Comparison of ENCODE assay signal across 1 cellular context in the genomic region with DNA sequence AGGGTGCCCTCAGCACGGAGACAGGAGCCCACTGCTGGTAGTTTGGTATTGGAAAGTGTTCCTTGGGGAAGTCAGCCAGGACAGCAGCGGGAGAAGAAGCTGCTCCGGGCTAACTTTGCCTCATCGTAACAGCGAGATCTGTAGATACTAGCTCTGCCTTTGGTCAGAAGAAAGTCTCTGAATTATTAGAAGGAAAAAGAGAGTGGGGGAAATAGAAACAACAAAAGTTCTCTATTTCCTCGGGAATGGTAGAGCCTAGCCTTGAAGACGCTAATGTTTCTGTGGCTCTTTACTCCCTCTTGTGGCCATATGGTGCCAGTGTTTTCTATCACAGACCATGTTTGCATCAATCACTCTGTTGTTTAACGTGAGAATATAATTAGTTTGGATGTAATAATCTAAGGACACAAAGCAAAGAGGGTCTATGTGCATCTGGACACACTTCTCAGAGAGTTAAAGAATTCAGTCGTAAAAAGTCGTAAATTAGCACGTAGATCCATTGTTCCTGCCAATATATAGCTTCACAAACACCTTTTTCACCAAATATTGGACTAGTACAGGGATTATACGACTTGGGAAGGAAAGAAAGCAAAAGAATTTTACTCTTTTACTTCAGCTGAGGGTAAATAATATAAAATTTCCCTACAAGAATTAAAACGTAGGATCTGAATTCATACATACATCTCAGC.
TF ChIP-seq lines count a peak whose summit lies in the region.

No MANE protein-coding gene starts in this region.

TF ChIP-seq in K562, 482 proteins besides CTCF, POLR2A, EP300 and RAD21 (continued from another document and continues in another):
- TF ChIP-seq POLR2AphosphoS2 (IDR thresholded peaks at IDR 0.05; ENCODE audit: low read length) (no peak), RNF2 (IDR thresholded peaks at IDR 0.05) (no peak), PCBP2 (IDR thresholded peaks at IDR 0.05; ENCODE audit: low read depth, low read length, poor library complexity, severe bottlenecking) (no peak), NFE2 (IDR thresholded peaks at IDR 0.05; ENCODE audit: low read depth) (no peak), RHOXF2B (CRISPR knock-in tag; conservative IDR thresholded peaks at IDR 0.05) (no peak), CAMTA2 (CRISPR knock-in tag; conservative IDR thresholded peaks at IDR 0.05) (no peak), POU5F1 (IDR thresholded peaks at IDR 0.05; ENCODE audit: borderline replicate concordance, low read depth, low read length, partially characterized antibody) (no peak), ATF7 (IDR thresholded peaks at IDR 0.05) (peak; percentile 59), THAP7 (CRISPR knock-in tag; IDR thresholded peaks at IDR 0.05) (no peak), GATAD2A (IDR thresholded peaks at IDR 0.05) (no peak), TFAM (CRISPR knock-in tag; conservative IDR thresholded peaks at IDR 0.05) (no peak), ASH1L (IDR thresholded peaks at IDR 0.05; ENCODE audit: borderline replicate concordance, low read depth, partially characterized antibody) (no peak), SIRT6 (IDR thresholded peaks at IDR 0.05; ENCODE audit: low read depth, low read length) (no peak), ZNF551 (CRISPR knock-in tag; IDR thresholded peaks at IDR 0.05) (no peak), PBX2 (CRISPR knock-in tag; IDR thresholded peaks at IDR 0.05; ENCODE audit: low read depth) (no peak), PBX2 (tag; conservative IDR thresholded peaks at IDR 0.05; ENCODE audit: low read depth) (peak; percentile 51; the same call in 1 of the 2 replicates), ZNF174 (CRISPR knock-in tag; IDR thresholded peaks at IDR 0.05) (no peak), NBN (IDR thresholded peaks at IDR 0.05; ENCODE audit: low read depth) (0 out of 2 replicates have a peak, but pooled peaks have one; percentile 38), ZNF384 (IDR thresholded peaks at IDR 0.05; ENCODE audit: low read depth, low read length) (no peak), HIVEP1 (CRISPR knock-in tag; IDR thresholded peaks at IDR 0.05) (no peak), STAG1 (CRISPR knock-in tag; IDR thresholded peaks at IDR 0.05; ENCODE audit: borderline replicate concordance) (peak; percentile 27; the same call in 1 of the 2 replicates), KHSRP (IDR thresholded peaks at IDR 0.05) (no peak), EGR1 (conservative IDR thresholded peaks at IDR 0.05) (no peak), ZSCAN32 (CRISPR knock-in tag; IDR thresholded peaks at IDR 0.05) (no peak), ZNF584 (CRISPR knock-in tag; IDR thresholded peaks at IDR 0.05; ENCODE audit: low read depth) (no peak), MIER1 (IDR thresholded peaks at IDR 0.05; ENCODE audit: low read depth) (no peak), NUFIP1 (IDR thresholded peaks at IDR 0.05; ENCODE audit: partially characterized antibody) (no peak), TOE1 (IDR thresholded peaks at IDR 0.05; ENCODE audit: borderline replicate concordance) (peak; percentile 61), TOE1 (CRISPR knock-in tag; IDR thresholded peaks at IDR 0.05; ENCODE audit: borderline replicate concordance, low read depth) (no peak), CTBP1 (IDR thresholded peaks at IDR 0.05; ENCODE audit: borderline replicate concordance) (peak; percentile 25), SETDB1 (IDR thresholded peaks at IDR 0.05; ENCODE audit: low read length) (no peak), IRF2 (CRISPR knock-in tag; IDR thresholded peaks at IDR 0.05) (no peak), TCF7L2 (IDR thresholded peaks at IDR 0.05; ENCODE audit: low read depth, low read length) (no peak), TGIF2 (CRISPR knock-in tag; IDR thresholded peaks at IDR 0.05) (no peak)
- TF ChIP-seq, protein P1, sequence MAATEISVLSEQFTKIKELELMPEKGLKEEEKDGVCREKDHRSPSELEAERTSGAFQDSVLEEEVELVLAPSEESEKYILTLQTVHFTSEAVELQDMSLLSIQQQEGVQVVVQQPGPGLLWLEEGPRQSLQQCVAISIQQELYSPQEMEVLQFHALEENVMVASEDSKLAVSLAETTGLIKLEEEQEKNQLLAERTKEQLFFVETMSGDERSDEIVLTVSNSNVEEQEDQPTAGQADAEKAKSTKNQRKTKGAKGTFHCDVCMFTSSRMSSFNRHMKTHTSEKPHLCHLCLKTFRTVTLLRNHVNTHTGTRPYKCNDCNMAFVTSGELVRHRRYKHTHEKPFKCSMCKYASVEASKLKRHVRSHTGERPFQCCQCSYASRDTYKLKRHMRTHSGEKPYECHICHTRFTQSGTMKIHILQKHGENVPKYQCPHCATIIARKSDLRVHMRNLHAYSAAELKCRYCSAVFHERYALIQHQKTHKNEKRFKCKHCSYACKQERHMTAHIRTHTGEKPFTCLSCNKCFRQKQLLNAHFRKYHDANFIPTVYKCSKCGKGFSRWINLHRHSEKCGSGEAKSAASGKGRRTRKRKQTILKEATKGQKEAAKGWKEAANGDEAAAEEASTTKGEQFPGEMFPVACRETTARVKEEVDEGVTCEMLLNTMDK (IDR thresholded peaks at IDR 0.05; ENCODE audit: borderline replicate concordance, insufficient read depth, low read depth, low read length, poor library complexity, severe bottlenecking), result no peak
- TF ChIP-seq, protein P2, sequence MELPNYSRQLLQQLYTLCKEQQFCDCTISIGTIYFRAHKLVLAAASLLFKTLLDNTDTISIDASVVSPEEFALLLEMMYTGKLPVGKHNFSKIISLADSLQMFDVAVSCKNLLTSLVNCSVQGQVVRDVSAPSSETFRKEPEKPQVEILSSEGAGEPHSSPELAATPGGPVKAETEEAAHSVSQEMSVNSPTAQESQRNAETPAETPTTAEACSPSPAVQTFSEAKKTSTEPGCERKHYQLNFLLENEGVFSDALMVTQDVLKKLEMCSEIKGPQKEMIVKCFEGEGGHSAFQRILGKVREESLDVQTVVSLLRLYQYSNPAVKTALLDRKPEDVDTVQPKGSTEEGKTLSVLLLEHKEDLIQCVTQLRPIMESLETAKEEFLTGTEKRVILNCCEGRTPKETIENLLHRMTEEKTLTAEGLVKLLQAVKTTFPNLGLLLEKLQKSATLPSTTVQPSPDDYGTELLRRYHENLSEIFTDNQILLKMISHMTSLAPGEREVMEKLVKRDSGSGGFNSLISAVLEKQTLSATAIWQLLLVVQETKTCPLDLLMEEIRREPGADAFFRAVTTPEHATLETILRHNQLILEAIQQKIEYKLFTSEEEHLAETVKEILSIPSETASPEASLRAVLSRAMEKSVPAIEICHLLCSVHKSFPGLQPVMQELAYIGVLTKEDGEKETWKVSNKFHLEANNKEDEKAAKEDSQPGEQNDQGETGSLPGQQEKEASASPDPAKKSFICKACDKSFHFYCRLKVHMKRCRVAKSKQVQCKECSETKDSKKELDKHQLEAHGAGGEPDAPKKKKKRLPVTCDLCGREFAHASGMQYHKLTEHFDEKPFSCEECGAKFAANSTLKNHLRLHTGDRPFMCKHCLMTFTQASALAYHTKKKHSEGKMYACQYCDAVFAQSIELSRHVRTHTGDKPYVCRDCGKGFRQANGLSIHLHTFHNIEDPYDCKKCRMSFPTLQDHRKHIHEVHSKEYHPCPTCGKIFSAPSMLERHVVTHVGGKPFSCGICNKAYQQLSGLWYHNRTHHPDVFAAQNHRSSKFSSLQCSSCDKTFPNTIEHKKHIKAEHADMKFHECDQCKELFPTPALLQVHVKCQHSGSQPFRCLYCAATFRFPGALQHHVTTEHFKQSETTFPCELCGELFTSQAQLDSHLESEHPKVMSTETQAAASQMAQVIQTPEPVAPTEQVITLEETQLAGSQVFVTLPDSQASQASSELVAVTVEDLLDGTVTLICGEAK (IDR thresholded peaks at IDR 0.05), result no peak
- TF ChIP-seq, protein P2 (CRISPR knock-in tag; IDR thresholded peaks at IDR 0.05), result no peak
- TF ChIP-seq, protein P3, sequence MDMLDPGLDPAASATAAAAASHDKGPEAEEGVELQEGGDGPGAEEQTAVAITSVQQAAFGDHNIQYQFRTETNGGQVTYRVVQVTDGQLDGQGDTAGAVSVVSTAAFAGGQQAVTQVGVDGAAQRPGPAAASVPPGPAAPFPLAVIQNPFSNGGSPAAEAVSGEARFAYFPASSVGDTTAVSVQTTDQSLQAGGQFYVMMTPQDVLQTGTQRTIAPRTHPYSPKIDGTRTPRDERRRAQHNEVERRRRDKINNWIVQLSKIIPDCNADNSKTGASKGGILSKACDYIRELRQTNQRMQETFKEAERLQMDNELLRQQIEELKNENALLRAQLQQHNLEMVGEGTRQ (CRISPR knock-in tag; IDR thresholded peaks at IDR 0.05), result no peak
- TF ChIP-seq, protein P4, sequence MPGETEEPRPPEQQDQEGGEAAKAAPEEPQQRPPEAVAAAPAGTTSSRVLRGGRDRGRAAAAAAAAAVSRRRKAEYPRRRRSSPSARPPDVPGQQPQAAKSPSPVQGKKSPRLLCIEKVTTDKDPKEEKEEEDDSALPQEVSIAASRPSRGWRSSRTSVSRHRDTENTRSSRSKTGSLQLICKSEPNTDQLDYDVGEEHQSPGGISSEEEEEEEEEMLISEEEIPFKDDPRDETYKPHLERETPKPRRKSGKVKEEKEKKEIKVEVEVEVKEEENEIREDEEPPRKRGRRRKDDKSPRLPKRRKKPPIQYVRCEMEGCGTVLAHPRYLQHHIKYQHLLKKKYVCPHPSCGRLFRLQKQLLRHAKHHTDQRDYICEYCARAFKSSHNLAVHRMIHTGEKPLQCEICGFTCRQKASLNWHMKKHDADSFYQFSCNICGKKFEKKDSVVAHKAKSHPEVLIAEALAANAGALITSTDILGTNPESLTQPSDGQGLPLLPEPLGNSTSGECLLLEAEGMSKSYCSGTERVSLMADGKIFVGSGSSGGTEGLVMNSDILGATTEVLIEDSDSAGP (CRISPR knock-in tag; IDR thresholded peaks at IDR 0.05), result no peak
- TF ChIP-seq, protein P5, sequence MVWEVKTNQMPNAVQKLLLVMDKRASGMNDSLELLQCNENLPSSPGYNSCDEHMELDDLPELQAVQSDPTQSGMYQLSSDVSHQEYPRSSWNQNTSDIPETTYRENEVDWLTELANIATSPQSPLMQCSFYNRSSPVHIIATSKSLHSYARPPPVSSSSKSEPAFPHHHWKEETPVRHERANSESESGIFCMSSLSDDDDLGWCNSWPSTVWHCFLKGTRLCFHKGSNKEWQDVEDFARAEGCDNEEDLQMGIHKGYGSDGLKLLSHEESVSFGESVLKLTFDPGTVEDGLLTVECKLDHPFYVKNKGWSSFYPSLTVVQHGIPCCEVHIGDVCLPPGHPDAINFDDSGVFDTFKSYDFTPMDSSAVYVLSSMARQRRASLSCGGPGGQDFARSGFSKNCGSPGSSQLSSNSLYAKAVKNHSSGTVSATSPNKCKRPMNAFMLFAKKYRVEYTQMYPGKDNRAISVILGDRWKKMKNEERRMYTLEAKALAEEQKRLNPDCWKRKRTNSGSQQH (CRISPR knock-in tag; IDR thresholded peaks at IDR 0.05), result no peak
